In genomic region chr2:239273280-239274234, GRCh38 we compare ENCODE assay signal across 7 cellular contexts.
DNase-seq lines count a peak whose midpoint lies in the region; ATAC-seq and TF ChIP-seq lines count a peak whose summit lies in the region.

No MANE protein-coding gene starts in this region.

- WGBS in GM23248 (ENCODE audit: low coverage in 1 of 2, low lambda C conversion rate in 2 of 2, missing lambda C conversion rate in 2 of 2), 2 experiments = 87% methylated on average over 23 of the region's 23 CpGs

- no peaks in the 10 kb centered on the region for H3K27me3 ChIP-seq in GM23248 (replicated peaks; ENCODE audit: insufficient read depth)
- no peaks in the 10 kb centered on the region for H3K27me3 ChIP-seq in fibroblast of lung (ENCODE audit: control insufficient read depth, insufficient read depth, low read length)
- H3K27me3 ChIP-seq in skeletal muscle satellite cell (ENCODE audit: control insufficient read depth, insufficient read depth, low read length) = no peaks in the 10 kb centered on the region

- in situ Hi-C loops in GM23248 (cut with MboI) = no loop called here

- H3K36me3 ChIP-seq in GM23248 (ENCODE audit: low read depth) (no peaks in the 10 kb centered on the region), fibroblast of lung (ENCODE audit: control insufficient read depth, insufficient read depth, low read length) (no peaks in the 10 kb centered on the region), skeletal muscle satellite cell (ENCODE audit: insufficient read depth, low read length) (no peaks in the 10 kb centered on the region)

- peaks cover 47% of the 10 kb centered on the region for H3K79me2 ChIP-seq in GM23248 (ENCODE audit: insufficient read depth)
- peaks cover 4% of the 10 kb centered on the region for H3K79me2 ChIP-seq in fibroblast of lung (ENCODE audit: control insufficient read depth, insufficient read depth, low read length)

- no peak overlapping the region for H2AFZ ChIP-seq in GM23248
- H2AFZ ChIP-seq in fibroblast of lung (ENCODE audit: low read length) = no peak overlapping the region

- H3K9me2 ChIP-seq in GM23248 (ENCODE audit: insufficient read depth) = no peaks in the 10 kb centered on the region

- H3K9ac ChIP-seq in GM23248 (peak overlapping the region; percentile 91), fibroblast of lung (ENCODE audit: insufficient read depth, low read length) (no peak overlapping the region), skeletal muscle satellite cell (ENCODE audit: low read depth, low read length) (peak overlapping the region; percentile 84)

- peaks cover 16% of the 10 kb centered on the region for H3F3A ChIP-seq in GM23248 (ENCODE audit: insufficient read depth)

- DNase-seq in GM23248 = no peak
- DNase-seq in RWPE1 (ENCODE audit: low spot score) = no peak
- DNase-seq in fibroblast of lung (ENCODE audit: low read depth in 2 of 2) = no peak
- DNase-seq in COR-L47 (lab: John Stamatoyannopoulos, UW) = no peak

- H3K4me3 ChIP-seq in GM23248 (no peak overlapping the region), fibroblast of lung (replicated peaks in 1 of 4; ENCODE audit: control extremely low read depth in 1 of 4, insufficient read depth in 1 of 4, low read depth in 3 of 4, low read length in 4 of 4) (no peak overlapping the region), skeletal muscle satellite cell (ENCODE audit: low read length) (no peak overlapping the region)

- H3K4me1 ChIP-seq in GM23248 (ENCODE audit: insufficient read depth) (peaks cover 24% of the 10 kb centered on the region), fibroblast of lung (ENCODE audit: control insufficient read depth, extremely low read depth, insufficient read depth, low read length) (peaks cover 16% of the 10 kb centered on the region), skeletal muscle satellite cell (ENCODE audit: control insufficient read depth, insufficient read depth, low read length) (peaks cover 40% of the 10 kb centered on the region)

- peak overlapping the region; percentile 87 for H3K4me2 ChIP-seq in GM23248 (ENCODE audit: unreplicated experiment)
- no peak overlapping the region for H3K4me2 ChIP-seq in fibroblast of lung (ENCODE audit: extremely low read depth, insufficient read depth, low read length)
- peak overlapping the region; percentile 65 for H3K4me2 ChIP-seq in skeletal muscle satellite cell (ENCODE audit: low read length)

- H3K9me3 ChIP-seq in GM23248 (ENCODE audit: low read depth) = no peaks in the 10 kb centered on the region
- no peaks in the 10 kb centered on the region for H3K9me3 ChIP-seq in fibroblast of lung (ENCODE audit: control insufficient read depth, insufficient read depth, low read depth, low read length)
- no peaks in the 10 kb centered on the region for H3K9me3 ChIP-seq in skeletal muscle satellite cell (replicated peaks; ENCODE audit: low read length)

- POLR2A ChIA-PET in RWPE1 (lab: Yijun Ruan, JAX; ENCODE audit: low non-redundant PET) = no interaction called here

- no peak for TF ChIP-seq CTCF in RWPE1 (conservative IDR thresholded peaks at IDR 0.05; ENCODE audit: low read depth)
- TF ChIP-seq CTCF in fibroblast of lung (conservative IDR thresholded peaks at IDR 0.05 in 1 of 2, IDR thresholded peaks at IDR 0.05 in 1 of 2; ENCODE audit: low read depth in 1 of 2, low read length in 2 of 2) = no peak

- ATAC-seq in GM19351 (IDR thresholded peaks at IDR 0.05; ENCODE audit: unreplicated experiment) (no peak), HG03095 (IDR thresholded peaks at IDR 0.05; ENCODE audit: unreplicated experiment) (no peak)

- no peaks in the 10 kb centered on the region for H4K20me1 ChIP-seq in GM23248 (ENCODE audit: insufficient read depth)
- no peaks in the 10 kb centered on the region for H4K20me1 ChIP-seq in fibroblast of lung (ENCODE audit: control insufficient read depth, extremely low read depth, insufficient read depth, low read length)

- CTCF ChIA-PET in RWPE1 (lab: Yijun Ruan, JAX) = no interaction called here

- H3K27ac ChIP-seq in GM23248 (peak overlapping the region; percentile 98), RWPE1 (peak overlapping the region; percentile 93), fibroblast of lung (ENCODE audit: insufficient read depth, low read length) (peak overlapping the region; percentile 99)
